In the genomic region with DNA sequence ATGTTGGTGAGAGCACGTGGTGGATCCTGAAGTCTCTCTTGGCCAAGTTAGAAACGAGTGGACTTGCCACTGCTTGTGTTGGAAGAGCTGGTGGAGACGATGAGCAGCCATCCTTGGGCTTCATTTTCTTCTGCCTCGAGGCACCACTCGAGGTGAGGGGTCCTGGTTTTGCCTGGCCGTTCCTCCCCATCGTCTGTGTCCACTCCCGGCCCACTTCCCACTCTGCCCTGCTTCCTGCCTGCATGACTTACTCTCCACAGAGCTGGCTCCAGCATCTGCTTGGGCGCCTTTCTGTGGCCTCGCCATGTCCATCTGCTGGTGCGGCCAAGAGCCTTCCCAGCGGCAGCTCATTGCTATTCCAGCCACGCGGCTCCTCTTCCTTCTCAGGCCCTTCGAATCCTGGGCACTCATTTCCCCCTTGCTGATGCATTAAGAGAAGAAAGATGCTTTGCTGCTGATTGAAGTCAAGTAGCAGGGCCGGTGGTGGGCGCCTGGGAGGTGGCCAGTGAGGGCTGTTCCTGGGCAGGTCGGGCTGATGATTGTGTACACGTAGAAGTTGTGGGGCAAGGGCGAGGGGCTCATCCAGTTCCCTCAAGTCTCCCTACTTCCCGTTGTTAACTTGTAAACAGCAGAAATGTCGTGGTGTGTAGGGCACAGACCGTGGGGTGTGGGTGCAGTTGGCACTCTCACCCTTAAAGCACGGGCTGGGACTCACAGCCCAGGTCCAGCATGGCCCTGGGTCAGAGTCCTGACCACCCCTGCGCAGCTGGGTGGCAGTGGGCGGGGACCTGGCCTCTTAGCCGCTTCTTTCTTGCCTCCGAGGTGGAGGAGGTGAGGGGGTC, we compare ENCODE assay signal across 1 cellular context.
TF ChIP-seq lines count a peak whose summit lies in the region.

No MANE protein-coding gene starts in this region.

TF ChIP-seq in GM23338, 12 proteins besides CTCF, POLR2A, EP300 and RAD21:
- TF ChIP-seq, protein P1, sequence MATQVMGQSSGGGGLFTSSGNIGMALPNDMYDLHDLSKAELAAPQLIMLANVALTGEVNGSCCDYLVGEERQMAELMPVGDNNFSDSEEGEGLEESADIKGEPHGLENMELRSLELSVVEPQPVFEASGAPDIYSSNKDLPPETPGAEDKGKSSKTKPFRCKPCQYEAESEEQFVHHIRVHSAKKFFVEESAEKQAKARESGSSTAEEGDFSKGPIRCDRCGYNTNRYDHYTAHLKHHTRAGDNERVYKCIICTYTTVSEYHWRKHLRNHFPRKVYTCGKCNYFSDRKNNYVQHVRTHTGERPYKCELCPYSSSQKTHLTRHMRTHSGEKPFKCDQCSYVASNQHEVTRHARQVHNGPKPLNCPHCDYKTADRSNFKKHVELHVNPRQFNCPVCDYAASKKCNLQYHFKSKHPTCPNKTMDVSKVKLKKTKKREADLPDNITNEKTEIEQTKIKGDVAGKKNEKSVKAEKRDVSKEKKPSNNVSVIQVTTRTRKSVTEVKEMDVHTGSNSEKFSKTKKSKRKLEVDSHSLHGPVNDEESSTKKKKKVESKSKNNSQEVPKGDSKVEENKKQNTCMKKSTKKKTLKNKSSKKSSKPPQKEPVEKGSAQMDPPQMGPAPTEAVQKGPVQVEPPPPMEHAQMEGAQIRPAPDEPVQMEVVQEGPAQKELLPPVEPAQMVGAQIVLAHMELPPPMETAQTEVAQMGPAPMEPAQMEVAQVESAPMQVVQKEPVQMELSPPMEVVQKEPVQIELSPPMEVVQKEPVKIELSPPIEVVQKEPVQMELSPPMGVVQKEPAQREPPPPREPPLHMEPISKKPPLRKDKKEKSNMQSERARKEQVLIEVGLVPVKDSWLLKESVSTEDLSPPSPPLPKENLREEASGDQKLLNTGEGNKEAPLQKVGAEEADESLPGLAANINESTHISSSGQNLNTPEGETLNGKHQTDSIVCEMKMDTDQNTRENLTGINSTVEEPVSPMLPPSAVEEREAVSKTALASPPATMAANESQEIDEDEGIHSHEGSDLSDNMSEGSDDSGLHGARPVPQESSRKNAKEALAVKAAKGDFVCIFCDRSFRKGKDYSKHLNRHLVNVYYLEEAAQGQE (IDR thresholded peaks at IDR 0.05; ENCODE audit: unreplicated experiment), result no peak
- TF ChIP-seq STAT1 (IDR thresholded peaks at IDR 0.05; ENCODE audit: unreplicated experiment), result no peak
- no peak for TF ChIP-seq EZH2 (IDR thresholded peaks at IDR 0.05; ENCODE audit: low read depth, unreplicated experiment)
- no peak for TF ChIP-seq POLR2AphosphoS5 (IDR thresholded peaks at IDR 0.05; ENCODE audit: low read depth)
- no peak for TF ChIP-seq CREB1 (CRISPR knock-in tag; IDR thresholded peaks at IDR 0.05; ENCODE audit: low read depth)
